In the genomic region with DNA sequence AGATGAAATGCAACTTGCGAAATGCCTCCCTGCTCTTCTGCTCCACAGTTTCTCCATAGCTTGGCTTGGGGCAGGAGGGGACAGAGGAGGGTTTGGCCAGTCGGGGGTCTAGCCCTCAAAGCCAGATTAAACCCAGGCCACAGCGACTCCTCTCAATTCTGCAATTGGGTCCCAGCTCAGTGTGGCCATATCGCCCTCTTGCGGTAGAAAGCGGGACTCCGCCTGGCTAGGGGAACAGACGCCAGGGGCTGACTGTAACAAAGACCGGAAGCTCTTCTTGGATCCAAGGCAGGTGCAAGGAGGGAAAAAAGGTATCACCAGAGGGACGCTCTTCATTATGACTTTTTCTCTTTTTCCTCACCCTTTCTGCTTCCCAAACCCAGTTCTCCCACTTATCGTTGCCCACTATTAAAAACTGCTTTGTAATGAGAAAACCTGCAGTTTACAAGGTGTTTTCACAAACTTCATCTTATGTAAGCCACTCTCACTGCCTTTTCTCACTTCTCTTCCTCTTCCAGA, we compare ENCODE assay signal across 8 cellular contexts. TPM values are rescaled to one million over a fixed set of nuclear protein-coding genes. Genes with fewer than 3 reads are reported as not detected.
DNase-seq lines count a peak whose midpoint lies in the region; ATAC-seq and TF ChIP-seq lines count a peak whose summit lies in the region.

No MANE protein-coding gene starts in this region.

- H3K4me2 ChIP-seq in DND-41 (ENCODE audit: insufficient read depth, low read length): no peak overlapping the region

- H3K36me3 ChIP-seq in DND-41 (ENCODE audit: insufficient read depth, low read length): no peaks in the 10 kb centered on the region
- H3K36me3 ChIP-seq in WERI-Rb-1: no peaks in the 10 kb centered on the region

- peaks cover 21% of the 10 kb centered on the region for H3K4me1 ChIP-seq in DND-41 (ENCODE audit: insufficient read depth, low read length)

- H3K4me1 Mint-ChIP-seq in MCF 10A (ENCODE audit: insufficient read depth, unreplicated experiment) (peaks cover 5% of the 10 kb centered on the region), immature natural killer cell (peaks cover 4 to 14% of the 10 kb centered on the region in 2 donors)

- H3K36me3 Mint-ChIP-seq in MCF 10A (ENCODE audit: insufficient read depth, unreplicated experiment): no peaks in the 10 kb centered on the region
- H3K36me3 Mint-ChIP-seq in immature natural killer cell: no peaks in the 10 kb centered on the region

- H3K27me3 ChIP-seq in DND-41 (ENCODE audit: insufficient read depth, low read length, poor library complexity) (no peaks in the 10 kb centered on the region), WERI-Rb-1 (ENCODE audit: insufficient read depth, low read depth, severe bottlenecking) (no peaks in the 10 kb centered on the region)

- ATAC-seq in DND-41 (ENCODE audit: insufficient read depth, low read depth): peak; percentile 73
- peak; percentile 45 for ATAC-seq in HG02678 (IDR thresholded peaks at IDR 0.05; ENCODE audit: unreplicated experiment)
- ATAC-seq in HG02840 (IDR thresholded peaks at IDR 0.05; ENCODE audit: low FRiP score, unreplicated experiment): no peak

- POLR2A ChIA-PET in MCF 10A (lab: Yijun Ruan, JAX): interaction anchor here (0.7 to 2.2 kb wide), 4 partner anchors 10 to 228 kb away, joined by 3 to 13 read pairs (median 4); partner anchors contain the start of gene TNPO3

- H3K27me3 Mint-ChIP-seq in MCF 10A (ENCODE audit: insufficient read depth, unreplicated experiment) (peaks cover 10% of the 10 kb centered on the region), immature natural killer cell (ENCODE audit: low read depth in 3 of 3) (peaks cover 0 to 3% (median 2%) of the 10 kb centered on the region in 3 donors)

- no peak overlapping the region for H3K4me3 ChIP-seq in DND-41 (ENCODE audit: low read depth in 1 of 2, low read length in 2 of 2)
- no peak overlapping the region for H3K4me3 ChIP-seq in WERI-Rb-1 (ENCODE audit: low read depth, low read length)

- H3K9me3 Mint-ChIP-seq in MCF 10A (ENCODE audit: unreplicated experiment): no peaks in the 10 kb centered on the region
- H3K9me3 Mint-ChIP-seq in immature natural killer cell: no peaks in the 10 kb centered on the region

- DNase-seq in DND-41 (peak; percentile 88), NCI-H2107 (lab: John Stamatoyannopoulos, UW) (peak; percentile 81), WERI-Rb-1 (peak; percentile 92), MCF 10A (ENCODE audit: unreplicated experiment) (peak; percentile 82), immature natural killer cell (peak; percentile 65 to 74 (median 71))
- peak; percentile 91 for DNase-seq in stimulated activated CD4-positive, alpha-beta T cell treated with anti-CD3 and anti-CD28 coated beads, Interleukin-15, amount 100 ng/mL, for 24 hours

- H2AFZ ChIP-seq in DND-41 (ENCODE audit: low read depth, low read length): peak overlapping the region; percentile 55

- intact Hi-C loops in MCF 10A (cut with micrococcal nuclease): loop anchor here (1.0 kb wide), 3 partner anchors 187 to 228 kb away; no protein-coding TSS in a partner anchor

- BruUV-seq in MCF 10A (replicated peaks; lab: Mats Ljungman, UMichigan): no TSS peak

- TF ChIP-seq CTCF in DND-41 (IDR thresholded peaks at IDR 0.05; ENCODE audit: borderline replicate concordance, extremely low read depth, low read length, poor library complexity, severe bottlenecking) (peak; percentile 99), WERI-Rb-1 (IDR thresholded peaks at IDR 0.05; ENCODE audit: low read depth, low read length) (peak; percentile 97), MCF 10A (IDR thresholded peaks at IDR 0.05; ENCODE audit: unreplicated experiment) (peak; percentile 96)

- H3K79me2 ChIP-seq in DND-41 (ENCODE audit: insufficient read depth, low read length): no peaks in the 10 kb centered on the region

- CTCF ChIA-PET in MCF 10A (lab: Yijun Ruan, JAX): interaction anchor here (0.5 to 4.4 kb wide), 68 partner anchors 8 to 853 kb away, joined by 3 to 44 read pairs (median 4); partner anchors contain the start of genes ATP6V1F and TNPO3

- H3K9ac ChIP-seq in DND-41 (ENCODE audit: low read depth, low read length): no peak overlapping the region

- no peaks in the 10 kb centered on the region for H3K9me3 ChIP-seq in DND-41 (ENCODE audit: insufficient read depth, low read length, severe bottlenecking)
- no peaks in the 10 kb centered on the region for H3K9me3 ChIP-seq in WERI-Rb-1 (ENCODE audit: severe bottlenecking)

- H3K27ac ChIP-seq in DND-41 (ENCODE audit: low read length) (no peak overlapping the region), WERI-Rb-1 (peak overlapping the region; percentile 29; the same call in 1 of the 2 replicates)

- H3K4me3 Mint-ChIP-seq in MCF 10A (ENCODE audit: unreplicated experiment) (no peak overlapping the region), immature natural killer cell (no peak overlapping the region)

- H4K20me1 ChIP-seq in DND-41 (ENCODE audit: insufficient read depth, low read length): no peaks in the 10 kb centered on the region

- H3K27ac Mint-ChIP-seq in MCF 10A (ENCODE audit: low read depth, unreplicated experiment): no peak overlapping the region
- H3K27ac Mint-ChIP-seq in immature natural killer cell: no peak overlapping the region

RNA-seq across cellular contexts. Expression of gene TNPO3, which starts 36.6 kb away (rescaled TPM):
- 42.3 and 44.2 TPM in 2 replicates for total RNA-seq in MCF 10A (2022)
- polyA plus RNA-seq in immature natural killer cell: 10 to 100 TPM; 26.3 to 49.4 (median 41.9) TPM

RNA-seq across cellular contexts. Expression of gene TSPAN33, which starts 53.0 kb away (rescaled TPM):
- 1.7 TPM in 2 replicates for total RNA-seq in MCF 10A (2022)
- 1 to 10 TPM; 3.4 to 6.9 (median 6.2) TPM for polyA plus RNA-seq in immature natural killer cell
